In the genomic region with DNA sequence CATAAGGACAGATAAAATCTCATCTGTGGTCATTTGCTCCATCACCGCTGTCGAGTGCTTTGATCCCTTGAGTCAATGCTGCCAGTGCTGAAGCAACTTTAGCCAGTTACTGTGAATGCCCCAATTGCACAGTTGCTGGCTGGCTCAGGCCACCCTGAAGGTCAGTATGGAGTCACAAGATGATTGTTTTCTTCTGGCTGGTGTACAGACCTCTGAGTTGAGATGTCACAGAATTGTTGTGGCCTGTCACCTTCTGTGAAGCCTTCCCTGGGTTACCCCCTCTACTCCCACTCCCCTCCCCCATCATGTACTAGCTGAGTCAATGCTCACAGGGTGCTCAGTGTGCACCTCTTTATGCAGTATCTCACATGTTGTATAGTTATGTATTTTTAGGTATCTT, we compare ENCODE assay signal across 22 cellular contexts.
"Had no signal": no experiment of that assay in that cellular context is flagged by ENCODE, and none has a peak within 500 bp of the region (broad histone marks: within the 10 kb centered on the region; RNA-seq: fewer than 3 reads in every experiment).

No MANE protein-coding gene starts in this region.

- H3K9me3 Mint-ChIP-seq: activated CD4-positive, alpha-beta memory T cell treated with anti-CD3 and anti-CD28 coated beads, Interleukin-2, amount 10 ng/mL, durations not matched to agents 7 days and 5 days; activated CD4-positive, alpha-beta T cell treated with anti-CD3 and anti-CD28 coated beads, Interleukin-2, amount 10 ng/mL, durations not matched to agents 24 days and 14 days; activated naive CD8-positive, alpha-beta T cell treated with anti-CD3 and anti-CD28 coated beads, Interleukin-2, amount 50 U/mL, for 24 hours; brain; nephron; stimulated activated naive CD8-positive, alpha-beta T cell treated with anti-CD3 and anti-CD28 coated beads, Interleukin-15, amount 100 ng/mL, for 72 hours had no signal

- H3K4me3 Mint-ChIP-seq: activated CD4-positive, alpha-beta memory T cell treated with anti-CD3 and anti-CD28 coated beads, Interleukin-2, amount 10 ng/mL, durations not matched to agents 7 days and 5 days; activated CD4-positive, alpha-beta T cell treated with anti-CD3 and anti-CD28 coated beads, Interleukin-2, amount 10 ng/mL, durations not matched to agents 24 days and 14 days; activated naive CD8-positive, alpha-beta T cell treated with anti-CD3 and anti-CD28 coated beads, Interleukin-2, amount 50 U/mL, for 24 hours; brain; nephron; stimulated activated naive CD8-positive, alpha-beta T cell treated with anti-CD3 and anti-CD28 coated beads, Interleukin-15, amount 100 ng/mL, for 72 hours had no signal

- H3K27me3 Mint-ChIP-seq: activated CD4-positive, alpha-beta memory T cell treated with anti-CD3 and anti-CD28 coated beads, Interleukin-2, amount 10 ng/mL, durations not matched to agents 7 days and 5 days; activated naive CD8-positive, alpha-beta T cell treated with anti-CD3 and anti-CD28 coated beads, Interleukin-2, amount 50 U/mL, for 24 hours; brain had no signal

- H3K4me1 ChIP-seq: prostate gland had no signal

- H3K9me3 ChIP-seq: neutrophil, ovary, prostate gland, right atrium auricular region, tibial nerve had no signal

- H3K36me3 ChIP-seq: neutrophil, ovary, prostate gland, right atrium auricular region, tibial nerve had no signal

- ATAC-seq: activated naive CD8-positive, alpha-beta T cell treated with anti-CD3 and anti-CD28 coated beads, Interleukin-2, amount 50 U/mL, for 24 hours; stimulated activated naive CD8-positive, alpha-beta T cell treated with anti-CD3 and anti-CD28 coated beads, Interleukin-15, amount 100 ng/mL, for 72 hours had no signal

- H3K4me1 Mint-ChIP-seq: activated CD4-positive, alpha-beta memory T cell treated with anti-CD3 and anti-CD28 coated beads, Interleukin-2, amount 10 ng/mL, durations not matched to agents 7 days and 5 days; activated CD4-positive, alpha-beta T cell treated with anti-CD3 and anti-CD28 coated beads, Interleukin-2, amount 10 ng/mL, durations not matched to agents 24 days and 14 days; stimulated activated naive CD8-positive, alpha-beta T cell treated with anti-CD3 and anti-CD28 coated beads, Interleukin-15, amount 100 ng/mL, for 72 hours had no signal

- FAIRE-seq: islet of Langerhans had no signal

- H3K4me3 ChIP-seq: ovary, prostate gland, right atrium auricular region, tibial nerve had no signal

- H3K27ac ChIP-seq: neutrophil, ovary, prostate gland, right atrium auricular region, tibial nerve had no signal

- H3K36me3 Mint-ChIP-seq: brain had no signal

- H3K27me3 ChIP-seq: neutrophil, ovary, right atrium auricular region, tibial nerve had no signal

- H3K27ac Mint-ChIP-seq: activated CD4-positive, alpha-beta memory T cell treated with anti-CD3 and anti-CD28 coated beads, Interleukin-2, amount 10 ng/mL, durations not matched to agents 7 days and 5 days; activated CD4-positive, alpha-beta T cell treated with anti-CD3 and anti-CD28 coated beads, Interleukin-2, amount 10 ng/mL, durations not matched to agents 24 days and 14 days; activated naive CD8-positive, alpha-beta T cell treated with anti-CD3 and anti-CD28 coated beads, Interleukin-2, amount 50 U/mL, for 24 hours; brain; nephron; stimulated activated naive CD8-positive, alpha-beta T cell treated with anti-CD3 and anti-CD28 coated beads, Interleukin-15, amount 100 ng/mL, for 72 hours had no signal

- DNase-seq: activated CD4-positive, alpha-beta memory T cell treated with anti-CD3 and anti-CD28 coated beads, Interleukin-2, amount 10 ng/mL, durations not matched to agents 7 days and 5 days; activated CD4-positive, alpha-beta T cell treated with anti-CD3 and anti-CD28 coated beads, Interleukin-2, amount 10 ng/mL, durations not matched to agents 24 days and 14 days; activated gamma-delta T cell; activated naive CD4-positive, alpha-beta T cell treated with anti-CD3 and anti-CD28 coated beads, Interleukin-2, amount 50 U/mL, for 16 hours; activated naive CD8-positive, alpha-beta T cell treated with anti-CD3 and anti-CD28 coated beads, Interleukin-2, amount 50 U/mL, for 24 hours; activated T-cell treated with anti-CD3 and anti-CD28 coated beads for 4 hours; anterior cingulate cortex; dermis blood vessel endothelial cell; effector CD8-positive, alpha-beta T cell; erythroblast; foreskin fibroblast; hypothalamus; ovary; stimulated activated CD4-positive, alpha-beta T cell treated with anti-CD3 and anti-CD28 coated beads, Interleukin-12 subunit alpha, Interleukin-12 subunit beta, amount 100 ng/mL, for 4 hours; stimulated activated naive CD8-positive, alpha-beta T cell treated with anti-CD3 and anti-CD28 coated beads, Interleukin-15, amount 100 ng/mL, for 72 hours had no signal
